1 cellular context compared by ENCODE assay signal in the genomic region with DNA sequence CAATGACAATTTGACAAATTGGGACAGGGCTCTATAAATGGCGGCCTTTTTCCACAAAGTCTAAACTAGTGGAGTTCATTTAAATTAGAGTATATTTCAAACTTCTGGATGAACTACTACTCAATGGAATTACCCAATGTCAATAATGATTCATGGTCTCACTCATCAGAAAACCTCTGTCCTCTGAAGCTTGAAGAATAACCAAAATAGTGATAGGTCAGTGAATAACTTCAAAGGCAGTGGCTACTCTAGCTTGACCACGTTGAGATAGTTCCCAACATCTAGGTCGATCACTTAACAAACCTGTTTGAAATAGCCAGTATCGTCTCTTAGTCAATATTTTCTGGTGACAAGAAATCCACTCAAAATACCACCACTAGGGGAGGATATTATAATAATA.
TF ChIP-seq lines count a peak whose summit lies in the region.

No MANE protein-coding gene starts in this region.

TF ChIP-seq in IMR-90, 13 proteins besides CTCF, POLR2A, EP300 and RAD21 (continued from another document):
- no peak for TF ChIP-seq CEBPB (IDR thresholded peaks at IDR 0.05; ENCODE audit: low read depth, low read length)
- TF ChIP-seq, protein P1, sequence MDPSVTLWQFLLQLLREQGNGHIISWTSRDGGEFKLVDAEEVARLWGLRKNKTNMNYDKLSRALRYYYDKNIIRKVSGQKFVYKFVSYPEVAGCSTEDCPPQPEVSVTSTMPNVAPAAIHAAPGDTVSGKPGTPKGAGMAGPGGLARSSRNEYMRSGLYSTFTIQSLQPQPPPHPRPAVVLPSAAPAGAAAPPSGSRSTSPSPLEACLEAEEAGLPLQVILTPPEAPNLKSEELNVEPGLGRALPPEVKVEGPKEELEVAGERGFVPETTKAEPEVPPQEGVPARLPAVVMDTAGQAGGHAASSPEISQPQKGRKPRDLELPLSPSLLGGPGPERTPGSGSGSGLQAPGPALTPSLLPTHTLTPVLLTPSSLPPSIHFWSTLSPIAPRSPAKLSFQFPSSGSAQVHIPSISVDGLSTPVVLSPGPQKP (IDR thresholded peaks at IDR 0.05; ENCODE audit: borderline replicate concordance, low read depth, low read length): no peak
- no peak for TF ChIP-seq MAFK (IDR thresholded peaks at IDR 0.05; ENCODE audit: low read depth, low read length)
- TF ChIP-seq, protein P2, sequence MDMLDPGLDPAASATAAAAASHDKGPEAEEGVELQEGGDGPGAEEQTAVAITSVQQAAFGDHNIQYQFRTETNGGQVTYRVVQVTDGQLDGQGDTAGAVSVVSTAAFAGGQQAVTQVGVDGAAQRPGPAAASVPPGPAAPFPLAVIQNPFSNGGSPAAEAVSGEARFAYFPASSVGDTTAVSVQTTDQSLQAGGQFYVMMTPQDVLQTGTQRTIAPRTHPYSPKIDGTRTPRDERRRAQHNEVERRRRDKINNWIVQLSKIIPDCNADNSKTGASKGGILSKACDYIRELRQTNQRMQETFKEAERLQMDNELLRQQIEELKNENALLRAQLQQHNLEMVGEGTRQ (IDR thresholded peaks at IDR 0.05; ENCODE audit: low read depth, low read length): no peak
- TF ChIP-seq SMC3 (IDR thresholded peaks at IDR 0.05; ENCODE audit: low read depth, low read length): no peak
